Comparison of ENCODE assay signal across 1 cellular context in the genomic region with DNA sequence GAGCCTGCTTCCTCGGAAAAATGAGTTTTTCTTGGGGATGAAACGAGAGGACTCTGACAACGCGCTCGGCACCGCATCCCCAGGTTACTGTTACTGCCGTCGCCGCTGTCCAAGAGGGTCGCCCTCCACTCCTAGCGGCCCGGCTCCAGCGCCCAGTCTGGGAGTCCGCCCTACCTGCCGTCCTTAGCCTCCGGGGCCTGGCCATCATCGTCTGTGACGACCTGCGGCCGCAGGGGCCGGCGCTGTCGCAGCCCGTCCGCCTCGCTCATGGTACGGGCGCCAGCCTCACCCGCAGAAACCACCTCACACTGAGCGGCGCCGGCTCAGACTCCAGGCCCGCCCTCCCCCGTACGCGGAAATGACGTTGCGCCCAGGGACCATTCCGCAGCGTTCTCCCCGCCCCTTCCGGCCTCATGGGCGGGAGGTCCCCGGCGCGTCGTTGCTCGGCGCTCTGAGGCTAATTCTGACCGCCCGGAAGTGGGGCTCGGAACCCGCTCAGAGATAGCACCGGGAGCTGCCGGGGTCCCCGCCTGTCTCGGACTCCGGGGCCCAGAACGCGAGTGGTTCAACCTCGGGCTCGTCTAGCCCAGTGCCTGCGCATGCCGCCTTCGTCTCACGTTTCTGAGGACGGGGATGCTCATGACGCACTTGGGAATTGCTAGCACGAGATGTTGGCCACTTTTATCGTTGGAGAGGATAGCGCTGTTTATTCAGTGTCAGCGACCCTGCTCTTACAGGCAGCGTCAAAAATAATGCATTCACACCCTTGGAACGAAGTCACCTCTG.
TF ChIP-seq lines count a peak whose summit lies in the region.

A gene with protein sequence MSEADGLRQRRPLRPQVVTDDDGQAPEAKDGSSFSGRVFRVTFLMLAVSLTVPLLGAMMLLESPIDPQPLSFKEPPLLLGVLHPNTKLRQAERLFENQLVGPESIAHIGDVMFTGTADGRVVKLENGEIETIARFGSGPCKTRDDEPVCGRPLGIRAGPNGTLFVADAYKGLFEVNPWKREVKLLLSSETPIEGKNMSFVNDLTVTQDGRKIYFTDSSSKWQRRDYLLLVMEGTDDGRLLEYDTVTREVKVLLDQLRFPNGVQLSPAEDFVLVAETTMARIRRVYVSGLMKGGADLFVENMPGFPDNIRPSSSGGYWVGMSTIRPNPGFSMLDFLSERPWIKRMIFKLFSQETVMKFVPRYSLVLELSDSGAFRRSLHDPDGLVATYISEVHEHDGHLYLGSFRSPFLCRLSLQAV (minus strand): TSS at position 332 of the 786 bp plus-strand sequence. CDS start 63 bp downstream, at position 269.

TF ChIP-seq in HEK293, 187 proteins besides CTCF, POLR2A, EP300 and RAD21 (continued from another document and continues in another):
- TF ChIP-seq, protein P1, sequence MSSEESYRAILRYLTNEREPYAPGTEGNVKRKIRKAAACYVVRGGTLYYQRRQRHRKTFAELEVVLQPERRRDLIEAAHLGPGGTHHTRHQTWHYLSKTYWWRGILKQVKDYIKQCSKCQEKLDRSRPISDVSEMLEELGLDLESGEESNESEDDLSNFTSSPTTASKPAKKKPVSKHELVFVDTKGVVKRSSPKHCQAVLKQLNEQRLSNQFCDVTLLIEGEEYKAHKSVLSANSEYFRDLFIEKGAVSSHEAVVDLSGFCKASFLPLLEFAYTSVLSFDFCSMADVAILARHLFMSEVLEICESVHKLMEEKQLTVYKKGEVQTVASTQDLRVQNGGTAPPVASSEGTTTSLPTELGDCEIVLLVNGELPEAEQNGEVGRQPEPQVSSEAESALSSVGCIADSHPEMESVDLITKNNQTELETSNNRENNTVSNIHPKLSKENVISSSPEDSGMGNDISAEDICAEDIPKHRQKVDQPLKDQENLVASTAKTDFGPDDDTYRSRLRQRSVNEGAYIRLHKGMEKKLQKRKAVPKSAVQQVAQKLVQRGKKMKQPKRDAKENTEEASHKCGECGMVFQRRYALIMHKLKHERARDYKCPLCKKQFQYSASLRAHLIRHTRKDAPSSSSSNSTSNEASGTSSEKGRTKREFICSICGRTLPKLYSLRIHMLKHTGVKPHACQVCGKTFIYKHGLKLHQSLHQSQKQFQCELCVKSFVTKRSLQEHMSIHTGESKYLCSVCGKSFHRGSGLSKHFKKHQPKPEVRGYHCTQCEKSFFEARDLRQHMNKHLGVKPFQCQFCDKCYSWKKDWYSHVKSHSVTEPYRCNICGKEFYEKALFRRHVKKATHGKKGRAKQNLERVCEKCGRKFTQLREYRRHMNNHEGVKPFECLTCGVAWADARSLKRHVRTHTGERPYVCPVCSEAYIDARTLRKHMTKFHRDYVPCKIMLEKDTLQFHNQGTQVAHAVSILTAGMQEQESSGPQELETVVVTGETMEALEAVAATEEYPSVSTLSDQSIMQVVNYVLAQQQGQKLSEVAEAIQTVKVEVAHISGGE (tag by site-specific recombination; conservative IDR thresholded peaks at IDR 0.05; ENCODE audit: low read depth), result peak; percentile 97
- TF ChIP-seq ZNF600 (tag by site-specific recombination; IDR thresholded peaks at IDR 0.05) (peak; percentile 82; the same call in 1 of the 2 replicates), ZNF16 (tag by site-specific recombination; IDR thresholded peaks at IDR 0.05; ENCODE audit: low read depth) (no peak), ZNF514 (tag by site-specific recombination; IDR thresholded peaks at IDR 0.05) (no peak), KLF9 (tag by site-specific recombination; IDR thresholded peaks at IDR 0.05; ENCODE audit: low read depth) (peak; percentile 74), ZNF426 (tag by site-specific recombination; IDR thresholded peaks at IDR 0.05) (no peak), ZNF211 (tag by site-specific recombination; IDR thresholded peaks at IDR 0.05; ENCODE audit: low read depth) (no peak), SP2 (tag by site-specific recombination; IDR thresholded peaks at IDR 0.05) (peak; percentile 97), GFI1B (tag by site-specific recombination; IDR thresholded peaks at IDR 0.05) (no peak), ZNF629 (tag by site-specific recombination; IDR thresholded peaks at IDR 0.05) (peak; percentile 83), ZNF140 (tag by site-specific recombination; IDR thresholded peaks at IDR 0.05) (no peak), ZFHX2 (tag by site-specific recombination; conservative IDR thresholded peaks at IDR 0.05) (peak; percentile 49), ZNF621 (tag by site-specific recombination; IDR thresholded peaks at IDR 0.05) (no peak), ZNF133 (tag by site-specific recombination; IDR thresholded peaks at IDR 0.05) (peak; percentile 14; the same call in 1 of the 2 replicates), ZBTB20 (tag by site-specific recombination; IDR thresholded peaks at IDR 0.05) (peak; percentile 97), ZNF341 (tag by site-specific recombination; IDR thresholded peaks at IDR 0.05; ENCODE audit: low read depth) (peak; percentile 33; the same call in 1 of the 2 replicates), REPIN1 (tag by site-specific recombination; IDR thresholded peaks at IDR 0.05; ENCODE audit: low read depth) (peak; percentile 99; the same call in 1 of the 2 replicates), ZNF660 (tag by site-specific recombination; IDR thresholded peaks at IDR 0.05) (0 out of 2 replicates have a peak, but pooled peaks have one; percentile 33), ZFP69B (tag by site-specific recombination; IDR thresholded peaks at IDR 0.05) (0 out of 2 replicates have a peak, but pooled peaks have one; percentile 7), GLI2 (tag by site-specific recombination; IDR thresholded peaks at IDR 0.05; ENCODE audit: borderline replicate concordance, low read depth) (no peak), SETDB1 (IDR thresholded peaks at IDR 0.05; ENCODE audit: insufficient read length, low read length) (no peak), ZNF76 (tag by site-specific recombination; IDR thresholded peaks at IDR 0.05; ENCODE audit: borderline replicate concordance, low read depth) (no peak; the same call in 1 of the 2 replicates), ZNF274 (IDR thresholded peaks at IDR 0.05; ENCODE audit: low read length) (no peak), ZNF274 (tag by site-specific recombination; IDR thresholded peaks at IDR 0.05; ENCODE audit: borderline replicate concordance) (no peak), EGR2 (tag by site-specific recombination; IDR thresholded peaks at IDR 0.05; ENCODE audit: low read depth) (0 out of 2 replicates have a peak, but pooled peaks have one; percentile 13), ZNF664 (tag by site-specific recombination; IDR thresholded peaks at IDR 0.05) (no peak)
- TF ChIP-seq, protein P2, sequence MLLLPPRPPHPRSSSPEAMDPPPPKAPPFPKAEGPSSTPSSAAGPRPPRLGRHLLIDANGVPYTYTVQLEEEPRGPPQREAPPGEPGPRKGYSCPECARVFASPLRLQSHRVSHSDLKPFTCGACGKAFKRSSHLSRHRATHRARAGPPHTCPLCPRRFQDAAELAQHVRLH (tag by site-specific recombination; IDR thresholded peaks at IDR 0.05), result no peak
- TF ChIP-seq, protein P3, sequence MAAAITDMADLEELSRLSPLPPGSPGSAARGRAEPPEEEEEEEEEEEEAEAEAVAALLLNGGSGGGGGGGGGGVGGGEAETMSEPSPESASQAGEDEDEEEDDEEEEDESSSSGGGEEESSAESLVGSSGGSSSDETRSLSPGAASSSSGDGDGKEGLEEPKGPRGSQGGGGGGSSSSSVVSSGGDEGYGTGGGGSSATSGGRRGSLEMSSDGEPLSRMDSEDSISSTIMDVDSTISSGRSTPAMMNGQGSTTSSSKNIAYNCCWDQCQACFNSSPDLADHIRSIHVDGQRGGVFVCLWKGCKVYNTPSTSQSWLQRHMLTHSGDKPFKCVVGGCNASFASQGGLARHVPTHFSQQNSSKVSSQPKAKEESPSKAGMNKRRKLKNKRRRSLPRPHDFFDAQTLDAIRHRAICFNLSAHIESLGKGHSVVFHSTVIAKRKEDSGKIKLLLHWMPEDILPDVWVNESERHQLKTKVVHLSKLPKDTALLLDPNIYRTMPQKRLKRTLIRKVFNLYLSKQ (tag by site-specific recombination; IDR thresholded peaks at IDR 0.05; ENCODE audit: borderline replicate concordance), result no peak
- TF ChIP-seq, protein P4, sequence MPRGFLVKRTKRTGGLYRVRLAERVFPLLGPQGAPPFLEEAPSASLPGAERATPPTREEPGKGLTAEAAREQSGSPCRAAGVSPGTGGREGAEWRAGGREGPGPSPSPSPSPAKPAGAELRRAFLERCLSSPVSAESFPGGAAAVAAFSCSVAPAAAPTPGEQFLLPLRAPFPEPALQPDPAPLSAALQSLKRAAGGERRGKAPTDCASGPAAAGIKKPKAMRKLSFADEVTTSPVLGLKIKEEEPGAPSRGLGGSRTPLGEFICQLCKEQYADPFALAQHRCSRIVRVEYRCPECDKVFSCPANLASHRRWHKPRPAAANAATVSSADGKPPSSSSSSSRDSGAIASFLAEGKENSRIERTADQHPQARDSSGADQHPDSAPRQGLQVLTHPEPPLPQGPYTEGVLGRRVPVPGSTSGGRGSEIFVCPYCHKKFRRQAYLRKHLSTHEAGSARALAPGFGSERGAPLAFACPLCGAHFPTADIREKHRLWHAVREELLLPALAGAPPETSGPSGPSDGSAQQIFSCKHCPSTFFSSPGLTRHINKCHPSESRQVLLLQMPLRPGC (tag by site-specific recombination; IDR thresholded peaks at IDR 0.05), result no peak; the same call in 1 of the 2 replicates
- TF ChIP-seq, protein P5, sequence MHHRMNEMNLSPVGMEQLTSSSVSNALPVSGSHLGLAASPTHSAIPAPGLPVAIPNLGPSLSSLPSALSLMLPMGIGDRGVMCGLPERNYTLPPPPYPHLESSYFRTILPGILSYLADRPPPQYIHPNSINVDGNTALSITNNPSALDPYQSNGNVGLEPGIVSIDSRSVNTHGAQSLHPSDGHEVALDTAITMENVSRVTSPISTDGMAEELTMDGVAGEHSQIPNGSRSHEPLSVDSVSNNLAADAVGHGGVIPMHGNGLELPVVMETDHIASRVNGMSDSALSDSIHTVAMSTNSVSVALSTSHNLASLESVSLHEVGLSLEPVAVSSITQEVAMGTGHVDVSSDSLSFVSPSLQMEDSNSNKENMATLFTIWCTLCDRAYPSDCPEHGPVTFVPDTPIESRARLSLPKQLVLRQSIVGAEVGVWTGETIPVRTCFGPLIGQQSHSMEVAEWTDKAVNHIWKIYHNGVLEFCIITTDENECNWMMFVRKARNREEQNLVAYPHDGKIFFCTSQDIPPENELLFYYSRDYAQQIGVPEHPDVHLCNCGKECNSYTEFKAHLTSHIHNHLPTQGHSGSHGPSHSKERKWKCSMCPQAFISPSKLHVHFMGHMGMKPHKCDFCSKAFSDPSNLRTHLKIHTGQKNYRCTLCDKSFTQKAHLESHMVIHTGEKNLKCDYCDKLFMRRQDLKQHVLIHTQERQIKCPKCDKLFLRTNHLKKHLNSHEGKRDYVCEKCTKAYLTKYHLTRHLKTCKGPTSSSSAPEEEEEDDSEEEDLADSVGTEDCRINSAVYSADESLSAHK (tag by site-specific recombination; IDR thresholded peaks at IDR 0.05), result no peak; the same call in none of the 2 replicates
- TF ChIP-seq, protein P6, sequence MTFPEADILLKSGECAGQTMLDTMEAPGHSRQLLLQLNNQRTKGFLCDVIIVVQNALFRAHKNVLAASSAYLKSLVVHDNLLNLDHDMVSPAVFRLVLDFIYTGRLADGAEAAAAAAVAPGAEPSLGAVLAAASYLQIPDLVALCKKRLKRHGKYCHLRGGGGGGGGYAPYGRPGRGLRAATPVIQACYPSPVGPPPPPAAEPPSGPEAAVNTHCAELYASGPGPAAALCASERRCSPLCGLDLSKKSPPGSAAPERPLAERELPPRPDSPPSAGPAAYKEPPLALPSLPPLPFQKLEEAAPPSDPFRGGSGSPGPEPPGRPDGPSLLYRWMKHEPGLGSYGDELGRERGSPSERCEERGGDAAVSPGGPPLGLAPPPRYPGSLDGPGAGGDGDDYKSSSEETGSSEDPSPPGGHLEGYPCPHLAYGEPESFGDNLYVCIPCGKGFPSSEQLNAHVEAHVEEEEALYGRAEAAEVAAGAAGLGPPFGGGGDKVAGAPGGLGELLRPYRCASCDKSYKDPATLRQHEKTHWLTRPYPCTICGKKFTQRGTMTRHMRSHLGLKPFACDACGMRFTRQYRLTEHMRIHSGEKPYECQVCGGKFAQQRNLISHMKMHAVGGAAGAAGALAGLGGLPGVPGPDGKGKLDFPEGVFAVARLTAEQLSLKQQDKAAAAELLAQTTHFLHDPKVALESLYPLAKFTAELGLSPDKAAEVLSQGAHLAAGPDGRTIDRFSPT (tag by site-specific recombination; IDR thresholded peaks at IDR 0.05), result peak; percentile 91
- TF ChIP-seq, protein P7, sequence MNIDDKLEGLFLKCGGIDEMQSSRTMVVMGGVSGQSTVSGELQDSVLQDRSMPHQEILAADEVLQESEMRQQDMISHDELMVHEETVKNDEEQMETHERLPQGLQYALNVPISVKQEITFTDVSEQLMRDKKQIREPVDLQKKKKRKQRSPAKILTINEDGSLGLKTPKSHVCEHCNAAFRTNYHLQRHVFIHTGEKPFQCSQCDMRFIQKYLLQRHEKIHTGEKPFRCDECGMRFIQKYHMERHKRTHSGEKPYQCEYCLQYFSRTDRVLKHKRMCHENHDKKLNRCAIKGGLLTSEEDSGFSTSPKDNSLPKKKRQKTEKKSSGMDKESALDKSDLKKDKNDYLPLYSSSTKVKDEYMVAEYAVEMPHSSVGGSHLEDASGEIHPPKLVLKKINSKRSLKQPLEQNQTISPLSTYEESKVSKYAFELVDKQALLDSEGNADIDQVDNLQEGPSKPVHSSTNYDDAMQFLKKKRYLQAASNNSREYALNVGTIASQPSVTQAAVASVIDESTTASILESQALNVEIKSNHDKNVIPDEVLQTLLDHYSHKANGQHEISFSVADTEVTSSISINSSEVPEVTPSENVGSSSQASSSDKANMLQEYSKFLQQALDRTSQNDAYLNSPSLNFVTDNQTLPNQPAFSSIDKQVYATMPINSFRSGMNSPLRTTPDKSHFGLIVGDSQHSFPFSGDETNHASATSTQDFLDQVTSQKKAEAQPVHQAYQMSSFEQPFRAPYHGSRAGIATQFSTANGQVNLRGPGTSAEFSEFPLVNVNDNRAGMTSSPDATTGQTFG (tag by site-specific recombination; IDR thresholded peaks at IDR 0.05; ENCODE audit: borderline replicate concordance), result no peak
- TF ChIP-seq, protein P8, sequence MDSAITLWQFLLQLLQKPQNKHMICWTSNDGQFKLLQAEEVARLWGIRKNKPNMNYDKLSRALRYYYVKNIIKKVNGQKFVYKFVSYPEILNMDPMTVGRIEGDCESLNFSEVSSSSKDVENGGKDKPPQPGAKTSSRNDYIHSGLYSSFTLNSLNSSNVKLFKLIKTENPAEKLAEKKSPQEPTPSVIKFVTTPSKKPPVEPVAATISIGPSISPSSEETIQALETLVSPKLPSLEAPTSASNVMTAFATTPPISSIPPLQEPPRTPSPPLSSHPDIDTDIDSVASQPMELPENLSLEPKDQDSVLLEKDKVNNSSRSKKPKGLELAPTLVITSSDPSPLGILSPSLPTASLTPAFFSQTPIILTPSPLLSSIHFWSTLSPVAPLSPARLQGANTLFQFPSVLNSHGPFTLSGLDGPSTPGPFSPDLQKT (IDR thresholded peaks at IDR 0.05; ENCODE audit: borderline replicate concordance, low read depth, low read length), result no peak
- TF ChIP-seq, protein P9, sequence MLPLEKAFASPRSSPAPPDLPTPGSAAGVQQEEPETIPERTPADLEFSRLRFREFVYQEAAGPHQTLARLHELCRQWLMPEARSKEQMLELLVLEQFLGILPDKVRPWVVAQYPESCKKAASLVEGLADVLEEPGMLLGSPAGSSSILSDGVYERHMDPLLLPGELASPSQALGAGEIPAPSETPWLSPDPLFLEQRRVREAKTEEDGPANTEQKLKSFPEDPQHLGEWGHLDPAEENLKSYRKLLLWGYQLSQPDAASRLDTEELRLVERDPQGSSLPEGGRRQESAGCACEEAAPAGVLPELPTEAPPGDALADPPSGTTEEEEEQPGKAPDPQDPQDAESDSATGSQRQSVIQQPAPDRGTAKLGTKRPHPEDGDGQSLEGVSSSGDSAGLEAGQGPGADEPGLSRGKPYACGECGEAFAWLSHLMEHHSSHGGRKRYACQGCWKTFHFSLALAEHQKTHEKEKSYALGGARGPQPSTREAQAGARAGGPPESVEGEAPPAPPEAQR (tag by site-specific recombination; IDR thresholded peaks at IDR 0.05), result no peak
